Comparison of ENCODE assay signal across 24 cellular contexts in genomic region chr1:42860339-42861013, GRCh38. TPM values are rescaled to one million over a fixed set of nuclear protein-coding genes. Genes with fewer than 3 reads are reported as not detected.
A peak's percentile ranks its signal among the peaks of the same experiment; 100 is the strongest.
DNase-seq lines count a peak whose midpoint lies in the region; ATAC-seq, FAIRE-seq and TF ChIP-seq lines count a peak whose summit lies in the region.
"Had no signal": no experiment of that assay in that cellular context is flagged by ENCODE, and none has a peak within 500 bp of the region (broad histone marks: within the 10 kb centered on the region; RNA-seq: fewer than 3 reads in every experiment).

No MANE protein-coding gene starts in this region.

- H3K36me3 ChIP-seq in HepG2 (replicated peaks in 1 of 2; ENCODE audit: control insufficient read depth in 1 of 2, insufficient read depth in 2 of 2, low read length in 2 of 2): no peaks in the 10 kb centered on the region
- H3K36me3 ChIP-seq in right lobe of liver: no peaks in the 10 kb centered on the region
- H3K36me3 ChIP-seq in PC-3 (ENCODE audit: low read depth, low read length): no peaks in the 10 kb centered on the region
- H3K36me3 ChIP-seq: left lung, MG63, thoracic aorta, vagina had no signal

- H3K27ac ChIP-seq in HepG2 (ENCODE audit: extremely low read length, insufficient read depth, low read length) (no peak overlapping the region), right lobe of liver (no peak overlapping the region), PC-3 (ENCODE audit: low read length) (no peak overlapping the region)
- H3K27ac ChIP-seq: BLaER1, GM23248, left lung, RWPE1, thoracic aorta, vagina had no signal

- DNase-seq in HepG2 (ENCODE audit: low spot score) (no peak), right lobe of liver (no peak), PC-3 (no peak), fibroblast of pulmonary artery (ENCODE audit: low read depth) (no peak), cerebellar nuclear complex (lab: John Stamatoyannopoulos, UW) (no peak)
- DNase-seq in stimulated activated CD4-positive, alpha-beta T cell treated with anti-CD3 and anti-CD28 coated beads, Interleukin-4, amount 100 ng/mL, for 1 hour: no peak
- no peak for DNase-seq in activated CD8-positive, alpha-beta memory T cell treated with anti-CD3 and anti-CD28 coated beads, Interleukin-2, amount 50 U/mL, for 48 hours
- DNase-seq: activated CD4-positive, CD25-positive, alpha-beta regulatory T cell treated with anti-CD3 and anti-CD28 coated beads, Interleukin-2, amount 50 U/mL, for 72 hours; activated CD8-positive, alpha-beta T cell treated with anti-CD3 and anti-CD28 coated beads for 36 hours; activated effector memory CD4-positive, alpha-beta T cell treated with Interleukin-2 at 50 U/mL for 16 hours; aorta; GM23248; left lung; MG63; naive B cell; NCI-H1436; NCI-H82; nucleus accumbens; T-helper 1 cell had no signal

- peak; percentile 18 for FAIRE-seq in HepG2 (lab: Jason Lieb, UNC)

- H3K9me3 ChIP-seq in HepG2 (ENCODE audit: low read length) (no peaks in the 10 kb centered on the region), right lobe of liver (no peaks in the 10 kb centered on the region), PC-3 (ENCODE audit: low read length) (no peaks in the 10 kb centered on the region)
- H3K9me3 ChIP-seq: vagina had no signal

- ATAC-seq in HepG2 (peak; percentile 79), right lobe of liver (no peak), PC-3 (no peak), HG02588 (IDR thresholded peaks at IDR 0.05; ENCODE audit: unreplicated experiment) (no peak)
- ATAC-seq: activated CD8-positive, alpha-beta T cell treated with anti-CD3 and anti-CD28 coated beads for 36 hours; left lung had no signal

- no peak overlapping the region for H3K4me2 ChIP-seq in HepG2 (ENCODE audit: low read depth, low read length)
- no peak overlapping the region for H3K4me2 ChIP-seq in PC-3 (ENCODE audit: low read length)
- H3K4me2 ChIP-seq: BLaER1 had no signal

- POLR2A ChIA-PET in HepG2 (lab: Yijun Ruan, JAX): no interaction called here
- POLR2A ChIA-PET in PC-3 (lab: Charles Lee; ENCODE audit: unreplicated experiment): no interaction called here

- intact Hi-C loops in HepG2 (cut with micrococcal nuclease; ENCODE audit: unreplicated experiment): no loop called here
- intact Hi-C loops in right lobe of liver (cut with DNase I): no loop called here
- intact Hi-C loops in PC-3 (cut with micrococcal nuclease): no loop called here

- no peaks in the 10 kb centered on the region; a peak in 1 of 5 replicates for H3K27me3 ChIP-seq in HepG2 (ENCODE audit: control insufficient read depth in 1 of 2, insufficient read depth in 2 of 2, low read length in 2 of 2)
- no peaks in the 10 kb centered on the region for H3K27me3 ChIP-seq in right lobe of liver
- H3K27me3 ChIP-seq in PC-3 (ENCODE audit: low read length): no peaks in the 10 kb centered on the region
- H3K27me3 ChIP-seq: BLaER1, MG63, vagina had no signal

- H3K9ac ChIP-seq in HepG2 (ENCODE audit: insufficient read depth, low read depth, low read length): no peak overlapping the region
- no peak overlapping the region for H3K9ac ChIP-seq in PC-3 (ENCODE audit: low read length)
- H3K9ac ChIP-seq: BLaER1, GM23248 had no signal

- H4K20me1 ChIP-seq in HepG2 (ENCODE audit: insufficient read depth, low read length) (no peaks in the 10 kb centered on the region), PC-3 (ENCODE audit: low read length) (no peaks in the 10 kb centered on the region)
- H4K20me1 ChIP-seq: BLaER1 had no signal

- WGBS in HepG2 (ENCODE audit: low lambda C conversion rate): 0% methylated on average over 4 of the region's 4 CpGs
- 56% methylated on average over 3 of the region's 4 CpGs for WGBS in right lobe of liver (ENCODE audit: insufficient coverage, low coverage, low lambda C conversion rate, missing lambda C conversion rate)

- CTCF ChIA-PET in HepG2 (lab: Yijun Ruan, JAX; ENCODE audit: low intra/inter-chr PET ratio, low total read pairs) (no interaction called here), PC-3 (lab: Charles Lee) (no interaction called here)

- no peaks in the 10 kb centered on the region for H3K4me1 ChIP-seq in HepG2 (ENCODE audit: insufficient read depth, low read length)
- H3K4me1 ChIP-seq in right lobe of liver: no peaks in the 10 kb centered on the region
- no peaks in the 10 kb centered on the region for H3K4me1 ChIP-seq in PC-3 (ENCODE audit: insufficient read depth, low read length)
- H3K4me1 ChIP-seq: BLaER1, left lung, vagina had no signal

- no peaks in the 10 kb centered on the region for H3F3A ChIP-seq in PC-3 (ENCODE audit: low read length, unreplicated experiment)

- H2AFZ ChIP-seq in HepG2 (ENCODE audit: low read length) (no peak overlapping the region), PC-3 (ENCODE audit: low read length) (no peak overlapping the region)
- H2AFZ ChIP-seq: GM23248 had no signal

- H3K9me2 ChIP-seq in PC-3 (replicated peaks; ENCODE audit: low read length): no peaks in the 10 kb centered on the region

- TF ChIP-seq RAD21 in HepG2 (CRISPR knock-in tag; IDR thresholded peaks at IDR 0.05): no peak

- no peak for TF ChIP-seq POLR2A in HepG2 (IDR thresholded peaks at IDR 0.05; ENCODE audit: insufficient read depth in 1 of 2, low read depth in 2 of 2, low read length in 2 of 2)
- TF ChIP-seq POLR2A in right lobe of liver (IDR thresholded peaks at IDR 0.05): no peak

- H3K4me3 ChIP-seq in HepG2 (replicated peaks in 1 of 3; ENCODE audit: insufficient read depth in 1 of 3, low read depth in 2 of 3, low read length in 3 of 3) (no peak overlapping the region), right lobe of liver (no peak overlapping the region), PC-3 (ENCODE audit: low read length) (no peak overlapping the region), fibroblast of pulmonary artery (replicated peaks; ENCODE audit: low read depth, low read length) (no peak overlapping the region)
- H3K4me3 ChIP-seq: BLaER1, GM23248, left lung, MG63, thoracic aorta, vagina had no signal

- no peak for TF ChIP-seq CTCF in HepG2 (CRISPR knock-in tag; IDR thresholded peaks at IDR 0.05)
- peak in 1 of 4 donors; percentile 4 for TF ChIP-seq CTCF in right lobe of liver (IDR thresholded peaks at IDR 0.05)
- 0 out of 2 replicates have a peak, but pooled peaks have one; percentile 19 for TF ChIP-seq CTCF in PC-3 (conservative IDR thresholded peaks at IDR 0.05; ENCODE audit: low read depth, low read length)
- TF ChIP-seq CTCF in fibroblast of pulmonary artery (IDR thresholded peaks at IDR 0.05; ENCODE audit: low read length, missing control alignments): peak; percentile 12

- H3K79me2 ChIP-seq in HepG2 (ENCODE audit: insufficient read depth, low read length): no peaks in the 10 kb centered on the region
- H3K79me2 ChIP-seq in PC-3 (ENCODE audit: low read length): no peaks in the 10 kb centered on the region

- TF ChIP-seq EP300 in HepG2 (IDR thresholded peaks at IDR 0.05; ENCODE audit: low read depth in 2 of 2, low read length in 2 of 2): no peak
- no peak for TF ChIP-seq EP300 in HepG2 (CRISPR knock-in tag; IDR thresholded peaks at IDR 0.05; ENCODE audit: borderline replicate concordance)

- in situ Hi-C loops in HepG2 (cut with HindIII; ENCODE audit: extremely low pct_ligation_motif_present, low pct_unique_long_range_greater_than_20kb): no loop called here

- BruUV-seq in HepG2 (replicated peaks; lab: Mats Ljungman, UMichigan) (no TSS peak), PC-3 (replicated peaks; lab: Mats Ljungman, UMichigan) (no TSS peak)

RNA-seq across cellular contexts. Expression of gene ZNF691, which starts 14.1 kb away (rescaled TPM):
- 7.8 and 8.2 TPM in 2 replicates for total RNA-seq in HepG2 (2016; rRNA removed; fragmentation: Illumina TruSeq; extraction: Trizol)
- 4.9 and 5.6 TPM in 2 replicates for total RNA-seq in HepG2 (2016; cell fraction: cytosol; rRNA removed; fragmentation: Illumina TruSeq; extraction: Trizol; ENCODE audit: low read depth)
- 7.7 and 8.3 TPM in 2 replicates for total RNA-seq in HepG2 (2016; cell fraction: insoluble cytoplasmic fraction; rRNA removed; fragmentation: Illumina TruSeq; extraction: Trizol)
- total RNA-seq in HepG2 (2016; cell fraction: membrane; rRNA removed; fragmentation: Illumina TruSeq; extraction: Trizol): 8.0 and 8.4 TPM in 2 replicates
- 5.0 and 5.6 TPM in 2 replicates for total RNA-seq in HepG2 (2016; cell fraction: nucleus; rRNA removed; fragmentation: Illumina TruSeq; extraction: Trizol)
- polyA plus RNA-seq in HepG2 (2011; rRNA removed): 6.0 and 7.6 TPM in 2 replicates
- 4.3 TPM in 2 replicates for polyA plus RNA-seq in HepG2 (2011; cell fraction: cytosol; rRNA removed)
- polyA plus RNA-seq in HepG2 (2011; cell fraction: nucleus; rRNA removed): 15.5 and 19.3 TPM in 2 replicates
- polyA plus RNA-seq in HepG2 (2012): 7.2 and 8.1 TPM in 2 replicates
- polyA plus RNA-seq in HepG2 (2016; cell fraction: cytosol; fragmentation: Illumina TruSeq; extraction: Trizol; ENCODE audit: low read depth): 2.2 and 2.3 TPM in 2 replicates
- polyA plus RNA-seq in HepG2 (2016; cell fraction: insoluble cytoplasmic fraction; fragmentation: Illumina TruSeq; extraction: Trizol; ENCODE audit: low read depth): 7.5 and 8.9 TPM in 2 replicates
- 3.7 and 4.1 TPM in 2 replicates for polyA plus RNA-seq in HepG2 (2016; cell fraction: membrane; fragmentation: Illumina TruSeq; extraction: Trizol; ENCODE audit: low read depth)
- 14.1 and 16.5 TPM in 2 replicates for polyA plus RNA-seq in HepG2 (2016; cell fraction: nucleus; fragmentation: Illumina TruSeq; extraction: Trizol; ENCODE audit: insufficient read depth, low read depth)
- polyA minus RNA-seq in HepG2 (2011; rRNA and poly(A)+ RNA removed; ENCODE audit: low replicate concordance): 3.2 and 8.9 TPM in 2 replicates
- 2.8 and 3.0 TPM in 2 replicates for polyA minus RNA-seq in HepG2 (2011; cell fraction: cytosol; rRNA and poly(A)+ RNA removed)
- polyA minus RNA-seq in HepG2 (2011; cell fraction: nucleus; rRNA and poly(A)+ RNA removed): 5.7 and 5.8 TPM in 2 replicates
- 1 to 10 TPM; 5.0 to 9.5 (median 7.2) TPM for total RNA-seq in right lobe of liver
- 4.3 and 7.4 TPM in 2 replicates for total RNA-seq in PC-3 (2014; rRNA removed)

RNA-seq across cellular contexts. Expression of gene SVBP, which starts 43.3 kb away (rescaled TPM):
- total RNA-seq in HepG2 (2016; rRNA removed; fragmentation: Illumina TruSeq; extraction: Trizol): 45.2 and 48.2 TPM in 2 replicates
- total RNA-seq in HepG2 (2016; cell fraction: cytosol; rRNA removed; fragmentation: Illumina TruSeq; extraction: Trizol; ENCODE audit: low read depth): 182 and 196 TPM in 2 replicates
- 45.7 and 49.4 TPM in 2 replicates for total RNA-seq in HepG2 (2016; cell fraction: insoluble cytoplasmic fraction; rRNA removed; fragmentation: Illumina TruSeq; extraction: Trizol)
- total RNA-seq in HepG2 (2016; cell fraction: membrane; rRNA removed; fragmentation: Illumina TruSeq; extraction: Trizol): 127 and 132 TPM in 2 replicates
- 14.9 and 18.9 TPM in 2 replicates for total RNA-seq in HepG2 (2016; cell fraction: nucleus; rRNA removed; fragmentation: Illumina TruSeq; extraction: Trizol)
- polyA plus RNA-seq in HepG2 (2011; rRNA removed): 22.5 and 28.8 TPM in 2 replicates
- polyA plus RNA-seq in HepG2 (2011; cell fraction: cytosol; rRNA removed): 13.4 and 24.1 TPM in 2 replicates
- polyA plus RNA-seq in HepG2 (2011; cell fraction: nucleus; rRNA removed): 5.7 and 6.2 TPM in 2 replicates
- polyA plus RNA-seq in HepG2 (2012): 34.3 and 43.7 TPM in 2 replicates
- polyA plus RNA-seq in HepG2 (2016; cell fraction: cytosol; fragmentation: Illumina TruSeq; extraction: Trizol; ENCODE audit: low read depth): 234 and 253 TPM in 2 replicates
- 43.8 and 48.4 TPM in 2 replicates for polyA plus RNA-seq in HepG2 (2016; cell fraction: insoluble cytoplasmic fraction; fragmentation: Illumina TruSeq; extraction: Trizol; ENCODE audit: low read depth)
- 121 and 145 TPM in 2 replicates for polyA plus RNA-seq in HepG2 (2016; cell fraction: membrane; fragmentation: Illumina TruSeq; extraction: Trizol; ENCODE audit: low read depth)
- 27.4 and 30.9 TPM in 2 replicates for polyA plus RNA-seq in HepG2 (2016; cell fraction: nucleus; fragmentation: Illumina TruSeq; extraction: Trizol; ENCODE audit: insufficient read depth, low read depth)
- polyA minus RNA-seq in HepG2 (2011; rRNA and poly(A)+ RNA removed; ENCODE audit: low replicate concordance): 1.9 and 2.1 TPM in 2 replicates
- polyA minus RNA-seq in HepG2 (2011; cell fraction: cytosol; rRNA and poly(A)+ RNA removed): 3.4 and 7.3 TPM in 2 replicates
- polyA minus RNA-seq in HepG2 (2011; cell fraction: nucleus; rRNA and poly(A)+ RNA removed): 10.8 and 11.4 TPM in 2 replicates
- 10 to 100 TPM in 3 of 6 experiments, 1 to 10 TPM in 3; 6.0 to 12.8 (median 10.6) TPM for total RNA-seq in right lobe of liver
- total RNA-seq in PC-3 (2014; rRNA removed): 32.7 and 39.7 TPM in 2 replicates

RNA-seq across cellular contexts. Expression of gene ERMAP, which starts 43.6 kb away (rescaled TPM):
- total RNA-seq in HepG2 (2016; rRNA removed; fragmentation: Illumina TruSeq; extraction: Trizol) (2.6 and 4.4 TPM in 2 replicates), right lobe of liver (10 to 100 TPM in 4 of 6 experiments, 1 to 10 TPM in 2; 6.6 to 16.2 (median 13.9) TPM), PC-3 (2014; rRNA removed) (5.4 and 5.8 TPM in 2 replicates)
- 2.1 and 2.2 TPM in 2 replicates for total RNA-seq in HepG2 (2016; cell fraction: cytosol; rRNA removed; fragmentation: Illumina TruSeq; extraction: Trizol; ENCODE audit: low read depth)
- total RNA-seq in HepG2 (2016; cell fraction: insoluble cytoplasmic fraction; rRNA removed; fragmentation: Illumina TruSeq; extraction: Trizol): 2.2 and 4.0 TPM in 2 replicates
- total RNA-seq in HepG2 (2016; cell fraction: membrane; rRNA removed; fragmentation: Illumina TruSeq; extraction: Trizol): 2.5 and 3.6 TPM in 2 replicates
- 3.9 and 4.6 TPM in 2 replicates for total RNA-seq in HepG2 (2016; cell fraction: nucleus; rRNA removed; fragmentation: Illumina TruSeq; extraction: Trizol)
- 2.2 and 2.4 TPM in 2 replicates for polyA plus RNA-seq in HepG2 (2011; rRNA removed)
- polyA plus RNA-seq in HepG2 (2011; cell fraction: cytosol; rRNA removed): 1.8 and 1.9 TPM in 2 replicates
- 3.2 and 4.1 TPM in 2 replicates for polyA plus RNA-seq in HepG2 (2011; cell fraction: nucleus; rRNA removed)
- 1.9 and 2.7 TPM in 2 replicates for polyA plus RNA-seq in HepG2 (2012)
- polyA plus RNA-seq in HepG2 (2016; cell fraction: cytosol; fragmentation: Illumina TruSeq; extraction: Trizol; ENCODE audit: low read depth): 1.0 and 1.5 TPM in 2 replicates
- 1.4 and 1.8 TPM in 2 replicates for polyA plus RNA-seq in HepG2 (2016; cell fraction: insoluble cytoplasmic fraction; fragmentation: Illumina TruSeq; extraction: Trizol; ENCODE audit: low read depth)
- polyA plus RNA-seq in HepG2 (2016; cell fraction: membrane; fragmentation: Illumina TruSeq; extraction: Trizol; ENCODE audit: low read depth): 2.2 TPM in 2 replicates
- 5.5 and 6.9 TPM in 2 replicates for polyA plus RNA-seq in HepG2 (2016; cell fraction: nucleus; fragmentation: Illumina TruSeq; extraction: Trizol; ENCODE audit: insufficient read depth, low read depth)
- 2.7 and 3.5 TPM in 2 replicates for polyA minus RNA-seq in HepG2 (2011; rRNA and poly(A)+ RNA removed; ENCODE audit: low replicate concordance)
- 1.4 and 2.6 TPM in 2 replicates for polyA minus RNA-seq in HepG2 (2011; cell fraction: cytosol; rRNA and poly(A)+ RNA removed)
- polyA minus RNA-seq in HepG2 (2011; cell fraction: nucleus; rRNA and poly(A)+ RNA removed): 8.1 and 9.9 TPM in 2 replicates
